Comparison of ENCODE assay signal across 23 cellular contexts in the genomic region with DNA sequence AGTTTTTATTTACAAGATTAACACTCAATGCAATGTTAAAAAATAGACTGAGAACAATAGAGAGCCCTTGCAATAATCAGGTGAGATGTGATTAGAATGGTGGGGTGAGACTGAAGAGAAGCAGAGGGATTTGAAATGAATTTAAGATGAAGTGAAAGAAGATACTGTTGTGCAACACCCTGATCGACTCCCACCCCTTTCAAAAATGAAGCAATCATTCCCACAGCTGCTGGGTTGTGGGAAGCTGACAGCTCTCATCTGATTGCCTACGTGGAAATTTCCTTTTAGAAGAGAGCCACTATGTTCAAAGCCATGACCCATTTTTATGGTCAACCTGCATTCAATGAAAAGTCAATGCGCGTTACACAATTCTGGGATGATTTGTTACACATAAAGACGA.
DNase-seq lines count a peak whose midpoint lies in the region; ATAC-seq and TF ChIP-seq lines count a peak whose summit lies in the region.
"Had no signal": no experiment of that assay in that cellular context is flagged by ENCODE, and none has a peak within 500 bp of the region (broad histone marks: within the 10 kb centered on the region; RNA-seq: fewer than 3 reads in every experiment).

No MANE protein-coding gene starts in this region.

- H3K27ac ChIP-seq in upper lobe of left lung: no peak overlapping the region
- no peak overlapping the region for H3K27ac ChIP-seq in dorsolateral prefrontal cortex
- H3K27ac ChIP-seq: GM23248, heart right ventricle, left ventricle myocardium inferior, SJSA1, tibial nerve had no signal

- no peak overlapping the region for H3K4me3 ChIP-seq in epithelial cell of esophagus (ENCODE audit: low read length)
- H3K4me3 ChIP-seq in upper lobe of left lung: no peak overlapping the region
- peak overlapping the region in 1 of 59 donors; percentile 0 for H3K4me3 ChIP-seq in dorsolateral prefrontal cortex
- H3K4me3 ChIP-seq: GM12878, GM23248, heart right ventricle, left ventricle myocardium inferior, SJSA1, tibial nerve had no signal

- H3K36me3 ChIP-seq in upper lobe of left lung: no peaks in the 10 kb centered on the region
- H3K36me3 ChIP-seq: heart right ventricle, left ventricle myocardium inferior, SJSA1, tibial nerve had no signal

- DNase-seq in LHCN-M2 (ENCODE audit: low read depth): peak; percentile 65
- DNase-seq in NCI-H69 (lab: John Stamatoyannopoulos, UW): peak; percentile 69
- DNase-seq in epithelial cell of esophagus (ENCODE audit: low read depth): peak; percentile 12
- DNase-seq in putamen (ENCODE audit: low spot score): peak; percentile 74
- DNase-seq in upper lobe of left lung: no peak
- DNase-seq in dorsolateral prefrontal cortex: no peak
- DNase-seq in activated effector memory CD4-positive, alpha-beta T cell treated with Interleukin-2 at 50 U/mL for 16 hours: no peak
- DNase-seq: activated CD4-positive, alpha-beta T cell treated with anti-CD3 and anti-CD28 coated beads, Interleukin-2, amount 50 U/mL, for 4 hours; activated gamma-delta T cell treated with Interleukin-2 at 50 U/mL for 16 hours; amniotic stem cell; CD4-positive, alpha-beta T cell; erythroblast; GM23248; heart right ventricle; left ventricle myocardium inferior; midbrain; NCI-H146; nephron progenitor cell; stimulated activated naive CD8-positive, alpha-beta T cell treated with anti-CD3 and anti-CD28 coated beads, Interleukin-15, Interleukin-2, amounts not matched to agents 100 U/mL and 50 U/mL, for 24 hours; T-helper 17 cell had no signal

- no peak for ATAC-seq in upper lobe of left lung (ENCODE audit: low FRiP score in 2 of 2)
- ATAC-seq: GM12878; heart right ventricle; stimulated activated naive CD8-positive, alpha-beta T cell treated with anti-CD3 and anti-CD28 coated beads, Interleukin-15, Interleukin-2, amounts not matched to agents 100 U/mL and 50 U/mL, for 24 hours; T-helper 17 cell had no signal

- WGBS in upper lobe of left lung, 2 donors: 61 to 62% methylated on average over 5 of the region's 5 CpGs

- H3K4me1 ChIP-seq in upper lobe of left lung: no peaks in the 10 kb centered on the region
- H3K4me1 ChIP-seq: heart right ventricle, left ventricle myocardium inferior, SJSA1 had no signal

- no peaks in the 10 kb centered on the region for H3K9me3 ChIP-seq in upper lobe of left lung
- H3K9me3 ChIP-seq: heart right ventricle, left ventricle myocardium inferior, SJSA1, tibial nerve had no signal

- no peak for TF ChIP-seq POLR2A in upper lobe of left lung (IDR thresholded peaks at IDR 0.05)

- H3K27me3 ChIP-seq in upper lobe of left lung (no peaks in the 10 kb centered on the region), dorsolateral prefrontal cortex (no peaks in the 10 kb centered on the region)
- H3K27me3 ChIP-seq: heart right ventricle, SJSA1, tibial nerve had no signal

- no peak for TF ChIP-seq EP300 in upper lobe of left lung (IDR thresholded peaks at IDR 0.05)

- intact Hi-C loops in dorsolateral prefrontal cortex (cut with DNase I): no loop called here

- no peak for TF ChIP-seq CTCF in epithelial cell of esophagus (IDR thresholded peaks at IDR 0.05; ENCODE audit: insufficient read depth, low read depth, low read length, missing control alignments)
- no peak for TF ChIP-seq CTCF in upper lobe of left lung (IDR thresholded peaks at IDR 0.05)
- no peak for TF ChIP-seq CTCF in dorsolateral prefrontal cortex (IDR thresholded peaks at IDR 0.05 in 54 of 56, conservative IDR thresholded peaks at IDR 0.05 in 2 of 56; ENCODE audit: low read depth in 1 of 56, partially characterized antibody in 56 of 56)

Comparison
In these comparisons a context has a peak if more than half of its experiments do, and no peak if none do; other contexts are left out.
1. DNase-seq: peak in LHCN-M2 (single experiment), NCI-H69 (single experiment), epithelial cell of esophagus (single experiment) and putamen (single experiment); none in upper lobe of left lung (0 of 2), dorsolateral prefrontal cortex (0 of 10) and activated effector memory CD4-positive, alpha-beta T cell treated with Interleukin-2 at 50 U/mL for 16 hours (single experiment).